31 cellular contexts compared by ENCODE assay signal in genomic region chr19:44785271-44785670, GRCh38. TPM values are rescaled to one million over a fixed set of nuclear protein-coding genes. Genes with fewer than 3 reads are reported as not detected.
"Had no signal": no experiment of that assay in that cellular context is flagged by ENCODE, and none has a peak within 500 bp of the region (broad histone marks: within the 10 kb centered on the region; RNA-seq: fewer than 3 reads in every experiment).

No MANE protein-coding gene starts in this region.

- H2AFZ ChIP-seq: parathyroid adenoma had no signal

- H3K36me3 ChIP-seq: left lung, lower lobe of right lung, neural progenitor cell, neutrophil, right atrium auricular region, tibial nerve, upper lobe of left lung, vagina had no signal

- H3K27me3 ChIP-seq: left lung, neural progenitor cell, neutrophil, right atrium auricular region, right lobe of liver, tibial nerve, upper lobe of left lung, vagina had no signal

- H3K4me1 ChIP-seq: neural progenitor cell, parathyroid adenoma, vagina had no signal

- H3K4me2 ChIP-seq: neural progenitor cell, smooth muscle cell had no signal

- ATAC-seq: stimulated activated memory B cell treated with anti-CD40 and anti-IgM and Interleukin-4, amounts not matched to agents 10 μg/mL and 1 μg/mL and 100 μg/mL, for 72 hours had no signal

- H3K4me3 ChIP-seq: left lung, neural progenitor cell, right atrium auricular region, right lobe of liver, smooth muscle cell, vagina had no signal

- H3K27ac ChIP-seq: left lung, lower lobe of right lung, neural progenitor cell, neutrophil, parathyroid adenoma, right atrium auricular region, right lobe of liver, tibial nerve, upper lobe of left lung, vagina had no signal

- DNase-seq: hippocampal formation; kidney glomerular epithelial cell; left cardiac atrium; left lung; lower lobe of right lung; mammary epithelial cell; mesenchymal stem cell; natural killer cell; nephron progenitor cell; occipital lobe; right lobe of liver; stimulated activated CD4-positive, alpha-beta T cell treated with anti-CD3 and anti-CD28 coated beads, Interleukin-1b, Interleukin-23, amount 100 ng/mL, for 48 hours; stimulated activated CD4-positive, alpha-beta T cell treated with anti-CD3 and anti-CD28 coated beads, Interleukin-2, amount 100 ng/mL, for 48 hours; stimulated activated CD4-positive, alpha-beta T cell treated with anti-CD3 and anti-CD28 coated beads, Interleukin-4, amount 100 ng/mL, for 4 hours; stimulated activated CD8-positive, alpha-beta memory T cell treated with anti-CD3 and anti-CD28 coated beads, Interleukin-4, amount 100 ng/mL, for 48 hours; stimulated activated naive CD4-positive, alpha-beta T cell treated with Interleukin-2 at 50 U/mL for 16 hours; stimulated activated naive CD8-positive, alpha-beta T cell treated with anti-CD3 and anti-CD28 coated beads, Interleukin-15, amount 100 ng/mL, for 72 hours; upper lobe of left lung had no signal

- H3K9me3 ChIP-seq: left lung, lower lobe of right lung, neutrophil, right atrium auricular region, right lobe of liver, tibial nerve, upper lobe of left lung, vagina had no signal

- FAIRE-seq: keratinocyte had no signal

- H3K9ac ChIP-seq: neural progenitor cell, parathyroid adenoma had no signal

- H3K79me2 ChIP-seq: parathyroid adenoma had no signal

RNA-seq across cellular contexts. Expression of gene CBLC, which starts 7.6 kb away (rescaled TPM):
- total RNA-seq: left cardiac atrium, natural killer cell, occipital lobe, osteocyte, posterior vena cava, right atrium auricular region, skeletal muscle tissue, temporal lobe, tibial nerve had no signal

RNA-seq across cellular contexts. Expression of gene BCAM, which starts 23.6 kb away (rescaled TPM):
- total RNA-seq: natural killer cell had no signal

RNA-seq across cellular contexts. Expression of gene BCL3, which starts 36.8 kb away (rescaled TPM):
- total RNA-seq: occipital lobe had no signal
